1 cellular context compared by ENCODE assay signal in the genomic region with DNA sequence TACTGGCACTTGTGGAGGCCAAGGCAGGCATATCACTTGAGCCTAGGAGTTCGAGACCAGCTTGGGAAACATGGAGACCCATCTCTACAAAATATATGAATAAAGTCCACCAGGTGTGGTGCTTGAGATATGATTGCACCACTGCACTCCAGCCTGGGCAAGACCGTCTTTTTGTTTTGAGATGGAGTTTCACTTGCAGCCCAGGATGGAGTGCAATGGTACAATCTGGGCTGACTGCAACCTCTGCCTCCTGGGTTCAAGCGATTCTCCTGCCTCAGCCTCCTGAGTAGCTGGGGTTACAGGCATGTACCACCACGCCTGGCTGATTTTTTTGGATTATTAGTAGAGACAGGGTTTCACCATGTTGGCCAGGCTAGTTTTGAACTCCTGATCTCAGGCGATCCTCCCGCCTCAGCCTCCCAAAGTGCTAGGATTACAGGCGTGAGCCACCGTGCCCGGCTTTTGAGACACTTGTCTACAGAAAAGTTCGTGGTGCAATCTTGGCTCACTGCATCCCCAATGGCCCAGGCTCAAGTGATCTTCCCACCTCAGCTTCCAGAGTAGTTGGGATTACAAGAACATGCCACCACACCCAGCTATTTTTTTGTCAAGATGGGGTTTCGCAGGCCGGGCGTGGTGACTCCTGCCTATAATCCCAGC.
TF ChIP-seq lines count a peak whose summit lies in the region.

No MANE protein-coding gene starts in this region.

TF ChIP-seq in GM12878, 131 proteins besides CTCF, POLR2A, EP300 and RAD21:
- TF ChIP-seq, protein P1, sequence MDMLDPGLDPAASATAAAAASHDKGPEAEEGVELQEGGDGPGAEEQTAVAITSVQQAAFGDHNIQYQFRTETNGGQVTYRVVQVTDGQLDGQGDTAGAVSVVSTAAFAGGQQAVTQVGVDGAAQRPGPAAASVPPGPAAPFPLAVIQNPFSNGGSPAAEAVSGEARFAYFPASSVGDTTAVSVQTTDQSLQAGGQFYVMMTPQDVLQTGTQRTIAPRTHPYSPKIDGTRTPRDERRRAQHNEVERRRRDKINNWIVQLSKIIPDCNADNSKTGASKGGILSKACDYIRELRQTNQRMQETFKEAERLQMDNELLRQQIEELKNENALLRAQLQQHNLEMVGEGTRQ (IDR thresholded peaks at IDR 0.05; ENCODE audit: borderline replicate concordance, low read depth, low read length), result no peak
- TF ChIP-seq PML (IDR thresholded peaks at IDR 0.05; ENCODE audit: low read length) (peak; percentile 39), WRNIP1 (IDR thresholded peaks at IDR 0.05; ENCODE audit: borderline replicate concordance, low read depth, low read length) (no peak), PAX5 (IDR thresholded peaks at IDR 0.05; ENCODE audit: borderline replicate concordance, low read depth, low read length) (no peak), POLR2AphosphoS5 (IDR thresholded peaks at IDR 0.05; ENCODE audit: low read length) (peak; percentile 34), RFX5 (IDR thresholded peaks at IDR 0.05; ENCODE audit: low read depth, low read length) (no peak), STAT3 (IDR thresholded peaks at IDR 0.05; ENCODE audit: low read depth, low read length) (no peak), BMI1 (IDR thresholded peaks at IDR 0.05; ENCODE audit: borderline replicate concordance) (no peak), MYC (IDR thresholded peaks at IDR 0.05; ENCODE audit: insufficient read depth, insufficient read length, insufficient replicate concordance, low read length, severe bottlenecking) (no peak), CHD4 (IDR thresholded peaks at IDR 0.05) (no peak), RAD51 (IDR thresholded peaks at IDR 0.05) (no peak), HDGF (IDR thresholded peaks at IDR 0.05) (no peak), NR2C2 (IDR thresholded peaks at IDR 0.05; ENCODE audit: borderline replicate concordance, control insufficient read depth, insufficient read length, low read depth) (no peak), CHD2 (IDR thresholded peaks at IDR 0.05; ENCODE audit: borderline replicate concordance, low read depth, low read length) (no peak), SMAD5 (IDR thresholded peaks at IDR 0.05; ENCODE audit: low read depth) (0 out of 2 replicates have a peak, but pooled peaks have one; percentile 32), MTA2 (IDR thresholded peaks at IDR 0.05; ENCODE audit: low read depth) (no peak), FOXK2 (IDR thresholded peaks at IDR 0.05) (no peak), SPI1 (IDR thresholded peaks at IDR 0.05; ENCODE audit: borderline replicate concordance, insufficient read depth, low read depth, low read length) (no peak)
- TF ChIP-seq, protein P2, sequence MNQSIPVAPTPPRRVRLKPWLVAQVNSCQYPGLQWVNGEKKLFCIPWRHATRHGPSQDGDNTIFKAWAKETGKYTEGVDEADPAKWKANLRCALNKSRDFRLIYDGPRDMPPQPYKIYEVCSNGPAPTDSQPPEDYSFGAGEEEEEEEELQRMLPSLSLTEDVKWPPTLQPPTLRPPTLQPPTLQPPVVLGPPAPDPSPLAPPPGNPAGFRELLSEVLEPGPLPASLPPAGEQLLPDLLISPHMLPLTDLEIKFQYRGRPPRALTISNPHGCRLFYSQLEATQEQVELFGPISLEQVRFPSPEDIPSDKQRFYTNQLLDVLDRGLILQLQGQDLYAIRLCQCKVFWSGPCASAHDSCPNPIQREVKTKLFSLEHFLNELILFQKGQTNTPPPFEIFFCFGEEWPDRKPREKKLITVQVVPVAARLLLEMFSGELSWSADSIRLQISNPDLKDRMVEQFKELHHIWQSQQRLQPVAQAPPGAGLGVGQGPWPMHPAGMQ (IDR thresholded peaks at IDR 0.05; ENCODE audit: borderline replicate concordance), result no peak
- TF ChIP-seq, protein P3, sequence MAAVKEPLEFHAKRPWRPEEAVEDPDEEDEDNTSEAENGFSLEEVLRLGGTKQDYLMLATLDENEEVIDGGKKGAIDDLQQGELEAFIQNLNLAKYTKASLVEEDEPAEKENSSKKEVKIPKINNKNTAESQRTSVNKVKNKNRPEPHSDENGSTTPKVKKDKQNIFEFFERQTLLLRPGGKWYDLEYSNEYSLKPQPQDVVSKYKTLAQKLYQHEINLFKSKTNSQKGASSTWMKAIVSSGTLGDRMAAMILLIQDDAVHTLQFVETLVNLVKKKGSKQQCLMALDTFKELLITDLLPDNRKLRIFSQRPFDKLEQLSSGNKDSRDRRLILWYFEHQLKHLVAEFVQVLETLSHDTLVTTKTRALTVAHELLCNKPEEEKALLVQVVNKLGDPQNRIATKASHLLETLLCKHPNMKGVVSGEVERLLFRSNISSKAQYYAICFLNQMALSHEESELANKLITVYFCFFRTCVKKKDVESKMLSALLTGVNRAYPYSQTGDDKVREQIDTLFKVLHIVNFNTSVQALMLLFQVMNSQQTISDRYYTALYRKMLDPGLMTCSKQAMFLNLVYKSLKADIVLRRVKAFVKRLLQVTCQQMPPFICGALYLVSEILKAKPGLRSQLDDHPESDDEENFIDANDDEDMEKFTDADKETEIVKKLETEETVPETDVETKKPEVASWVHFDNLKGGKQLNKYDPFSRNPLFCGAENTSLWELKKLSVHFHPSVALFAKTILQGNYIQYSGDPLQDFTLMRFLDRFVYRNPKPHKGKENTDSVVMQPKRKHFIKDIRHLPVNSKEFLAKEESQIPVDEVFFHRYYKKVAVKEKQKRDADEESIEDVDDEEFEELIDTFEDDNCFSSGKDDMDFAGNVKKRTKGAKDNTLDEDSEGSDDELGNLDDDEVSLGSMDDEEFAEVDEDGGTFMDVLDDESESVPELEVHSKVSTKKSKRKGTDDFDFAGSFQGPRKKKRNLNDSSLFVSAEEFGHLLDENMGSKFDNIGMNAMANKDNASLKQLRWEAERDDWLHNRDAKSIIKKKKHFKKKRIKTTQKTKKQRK (IDR thresholded peaks at IDR 0.05; ENCODE audit: low read depth, low read length), result no peak
